Comparison of ENCODE assay signal across 4 cellular contexts in genomic region chr4:148108776-148109175, GRCh38.
"Had no signal": no experiment of that assay in that cellular context is flagged by ENCODE, and none has a peak within 500 bp of the region (broad histone marks: within the 10 kb centered on the region; RNA-seq: fewer than 3 reads in every experiment).

No MANE protein-coding gene starts in this region.

- H3K4me2 ChIP-seq: GM23338 had no signal

- H3K27ac Mint-ChIP-seq: GM23338, H9 had no signal

- H2AFZ ChIP-seq: GM23338 had no signal

- ATAC-seq: GM23338 had no signal

- H3K4me3 ChIP-seq: GM23338 had no signal

- DNase-seq: H9, HCEC 1CT, IMR-90 had no signal
